In genomic region chrX:19556202-19556601, GRCh38 we compare ENCODE assay signal across 20 cellular contexts. TPM values are rescaled to one million over a fixed set of nuclear protein-coding genes. Genes with fewer than 3 reads are reported as not detected.
DNase-seq lines count a peak whose midpoint lies in the region; ATAC-seq and TF ChIP-seq lines count a peak whose summit lies in the region.
"Had no signal": no experiment of that assay in that cellular context is flagged by ENCODE, and none has a peak within 500 bp of the region (broad histone marks: within the 10 kb centered on the region; RNA-seq: fewer than 3 reads in every experiment).

No MANE protein-coding gene starts in this region.

- no peak overlapping the region for H3K27ac ChIP-seq in tibial nerve
- H3K27ac ChIP-seq: neutrophil, prostate gland, sigmoid colon had no signal

- no peak for DNase-seq in natural killer cell treated with Interleukin-12 subunit alpha and Interleukin-12 subunit beta and Interleukin-15 and Interleukin-18, amount 100 ng/mL, for 72 hours (ENCODE audit: low spot score)
- DNase-seq in natural killer cell: no peak
- no peak for DNase-seq in stimulated activated naive B cell treated with anti-CD40 and anti-IgM and Interleukin-4, amounts not matched to agents 10 μg/mL and 1 μg/mL and 100 μg/mL, for 72 hours
- DNase-seq in H7: no peak
- DNase-seq in tibial nerve (ENCODE audit: low spot score in 2 of 2): no peak
- DNase-seq: activated naive CD8-positive, alpha-beta T cell treated with anti-CD3 and anti-CD28 coated beads, Interleukin-2, amount 10 ng/mL, durations not matched to agents 7 days and 5 days; DMS 273 treated with DMSO at 0.1 percent for 48 hours; IMR-90; NCI-H1092 treated with DMSO at 0.1 percent for 48 hours; NCI-H187 treated with DMSO at 0.1 percent for 48 hours; NCI-H69; sigmoid colon; stimulated activated CD4-positive, alpha-beta T cell treated with anti-CD3 and anti-CD28 coated beads, Interleukin-15, amount 100 ng/mL, for 24 hours had no signal

- H3K4me3 Mint-ChIP-seq in natural killer cell treated with Interleukin-12 subunit alpha and Interleukin-12 subunit beta and Interleukin-15 and Interleukin-18, amount 100 ng/mL, for 72 hours: no peak overlapping the region
- H3K4me3 Mint-ChIP-seq in natural killer cell: no peak overlapping the region
- no peak overlapping the region for H3K4me3 Mint-ChIP-seq in activated naive CD8-positive, alpha-beta T cell
- H3K4me3 Mint-ChIP-seq in stimulated activated naive B cell treated with anti-CD40 and anti-IgM and Interleukin-4, amounts not matched to agents 10 μg/mL and 1 μg/mL and 100 μg/mL, for 72 hours: no peak overlapping the region
- H3K4me3 Mint-ChIP-seq: activated naive CD8-positive, alpha-beta T cell treated with anti-CD3 and anti-CD28 coated beads, Interleukin-2, amount 10 ng/mL, durations not matched to agents 7 days and 5 days; CD14-positive monocyte; type B pancreatic cell had no signal

- H3K4me1 ChIP-seq in tibial nerve: no peaks in the 10 kb centered on the region
- H3K4me1 ChIP-seq: prostate gland, sigmoid colon had no signal

- TF ChIP-seq POLR2A in tibial nerve (IDR thresholded peaks at IDR 0.05): no peak

- H3K4me3 ChIP-seq in H7 (ENCODE audit: insufficient read depth, low read depth, low read length): no peak overlapping the region
- H3K4me3 ChIP-seq in tibial nerve: no peak overlapping the region
- H3K4me3 ChIP-seq: prostate gland, sigmoid colon had no signal

- no peaks in the 10 kb centered on the region for H3K27me3 ChIP-seq in H7 (ENCODE audit: control insufficient read depth, insufficient read depth, low read length)
- H3K27me3 ChIP-seq in tibial nerve: no peaks in the 10 kb centered on the region
- H3K27me3 ChIP-seq: neutrophil, sigmoid colon had no signal

- H3K9me3 ChIP-seq in tibial nerve: no peaks in the 10 kb centered on the region
- H3K9me3 ChIP-seq: neutrophil, prostate gland, sigmoid colon had no signal

- intact Hi-C loops in natural killer cell (cut with micrococcal nuclease): no loop called here

- TF ChIP-seq CTCF in natural killer cell (IDR thresholded peaks at IDR 0.05) (no peak), tibial nerve (IDR thresholded peaks at IDR 0.05) (no peak)

- no peak for ATAC-seq in natural killer cell treated with Interleukin-12 subunit alpha and Interleukin-12 subunit beta and Interleukin-15 and Interleukin-18, amount 100 ng/mL, for 72 hours
- ATAC-seq in natural killer cell: no peak
- ATAC-seq in HG02623 (IDR thresholded peaks at IDR 0.05; ENCODE audit: unreplicated experiment): peak; percentile 63
- ATAC-seq in stimulated activated naive B cell treated with anti-CD40 and anti-IgM and Interleukin-4, amounts not matched to agents 10 μg/mL and 1 μg/mL and 100 μg/mL, for 72 hours (replicated peaks): peak; percentile 46 to 49
- ATAC-seq in HG03342 (IDR thresholded peaks at IDR 0.05; ENCODE audit: unreplicated experiment): no peak

- H3K36me3 Mint-ChIP-seq in natural killer cell treated with Interleukin-12 subunit alpha and Interleukin-12 subunit beta and Interleukin-15 and Interleukin-18, amount 100 ng/mL, for 72 hours: no peaks in the 10 kb centered on the region
- H3K36me3 Mint-ChIP-seq in natural killer cell: no peaks in the 10 kb centered on the region
- no peaks in the 10 kb centered on the region for H3K36me3 Mint-ChIP-seq in activated naive CD8-positive, alpha-beta T cell
- H3K36me3 Mint-ChIP-seq in stimulated activated naive B cell treated with anti-CD40 and anti-IgM and Interleukin-4, amounts not matched to agents 10 μg/mL and 1 μg/mL and 100 μg/mL, for 72 hours: peaks cover 13 to 19% of the 10 kb centered on the region in 2 donors
- H3K36me3 Mint-ChIP-seq: type B pancreatic cell had no signal

- peak overlapping the region; percentile 89 to 91 for H3K27ac Mint-ChIP-seq in natural killer cell treated with Interleukin-12 subunit alpha and Interleukin-12 subunit beta and Interleukin-15 and Interleukin-18, amount 100 ng/mL, for 72 hours
- H3K27ac Mint-ChIP-seq in natural killer cell: peak overlapping the region in 1 of 2 donors; percentile 65
- H3K27ac Mint-ChIP-seq in activated naive CD8-positive, alpha-beta T cell: peak overlapping the region; percentile 83
- H3K27ac Mint-ChIP-seq in stimulated activated naive B cell treated with anti-CD40 and anti-IgM and Interleukin-4, amounts not matched to agents 10 μg/mL and 1 μg/mL and 100 μg/mL, for 72 hours: peak overlapping the region; percentile 66
- H3K27ac Mint-ChIP-seq: activated naive CD8-positive, alpha-beta T cell treated with anti-CD3 and anti-CD28 coated beads, Interleukin-2, amount 10 ng/mL, durations not matched to agents 7 days and 5 days; type B pancreatic cell had no signal

- H3K36me3 ChIP-seq in H7 (replicated peaks; ENCODE audit: control insufficient read depth, insufficient read depth, low read length) (no peaks in the 10 kb centered on the region), tibial nerve (no peaks in the 10 kb centered on the region)
- H3K36me3 ChIP-seq: prostate gland, sigmoid colon had no signal

- H3K9me3 Mint-ChIP-seq in natural killer cell treated with Interleukin-12 subunit alpha and Interleukin-12 subunit beta and Interleukin-15 and Interleukin-18, amount 100 ng/mL, for 72 hours: no peaks in the 10 kb centered on the region
- no peaks in the 10 kb centered on the region for H3K9me3 Mint-ChIP-seq in natural killer cell
- no peaks in the 10 kb centered on the region for H3K9me3 Mint-ChIP-seq in activated naive CD8-positive, alpha-beta T cell (ENCODE audit: low read depth)
- H3K9me3 Mint-ChIP-seq in stimulated activated naive B cell treated with anti-CD40 and anti-IgM and Interleukin-4, amounts not matched to agents 10 μg/mL and 1 μg/mL and 100 μg/mL, for 72 hours: no peaks in the 10 kb centered on the region
- H3K9me3 Mint-ChIP-seq: activated naive CD8-positive, alpha-beta T cell treated with anti-CD3 and anti-CD28 coated beads, Interleukin-2, amount 10 ng/mL, durations not matched to agents 7 days and 5 days; CD14-positive monocyte; type B pancreatic cell had no signal

- no peak for TF ChIP-seq EP300 in tibial nerve (IDR thresholded peaks at IDR 0.05)

- peaks cover 0 to 5% of the 10 kb centered on the region in 2 donors for H3K27me3 Mint-ChIP-seq in natural killer cell treated with Interleukin-12 subunit alpha and Interleukin-12 subunit beta and Interleukin-15 and Interleukin-18, amount 100 ng/mL, for 72 hours
- H3K27me3 Mint-ChIP-seq in natural killer cell (ENCODE audit: low read depth in 2 of 2): peaks cover 0 to 5% of the 10 kb centered on the region in 2 donors
- H3K27me3 Mint-ChIP-seq in activated naive CD8-positive, alpha-beta T cell: no peaks in the 10 kb centered on the region
- H3K27me3 Mint-ChIP-seq in stimulated activated naive B cell treated with anti-CD40 and anti-IgM and Interleukin-4, amounts not matched to agents 10 μg/mL and 1 μg/mL and 100 μg/mL, for 72 hours: peaks cover 0 to 8% of the 10 kb centered on the region in 2 donors
- H3K27me3 Mint-ChIP-seq: activated naive CD8-positive, alpha-beta T cell treated with anti-CD3 and anti-CD28 coated beads, Interleukin-2, amount 10 ng/mL, durations not matched to agents 7 days and 5 days; type B pancreatic cell had no signal

- peaks cover 17 to 20% of the 10 kb centered on the region in 2 donors for H3K4me1 Mint-ChIP-seq in natural killer cell treated with Interleukin-12 subunit alpha and Interleukin-12 subunit beta and Interleukin-15 and Interleukin-18, amount 100 ng/mL, for 72 hours (ENCODE audit: low read depth in 2 of 2)
- peaks cover 5 to 10% of the 10 kb centered on the region in 2 donors for H3K4me1 Mint-ChIP-seq in natural killer cell
- peaks cover 15% of the 10 kb centered on the region for H3K4me1 Mint-ChIP-seq in activated naive CD8-positive, alpha-beta T cell (ENCODE audit: low read depth)
- peaks cover 19 to 23% of the 10 kb centered on the region in 2 donors for H3K4me1 Mint-ChIP-seq in stimulated activated naive B cell treated with anti-CD40 and anti-IgM and Interleukin-4, amounts not matched to agents 10 μg/mL and 1 μg/mL and 100 μg/mL, for 72 hours
- H3K4me1 Mint-ChIP-seq: CD14-positive monocyte had no signal

- WGBS in tibial nerve, 2 donors: 82 to 92% methylated on average over 4 of the region's 4 CpGs

RNA-seq across cellular contexts. Expression of gene MAP3K15, which starts 40.9 kb away (rescaled TPM):
- under 1 TPM in 1 of 2 donors, not detected in 1; 0.17 TPM for total RNA-seq in natural killer cell treated with Interleukin-12 subunit alpha and Interleukin-12 subunit beta and Interleukin-15 and Interleukin-18, amount 100 ng/mL, for 72 hours
- total RNA-seq in natural killer cell: under 1 TPM in 1 of 3 donors, not detected in 2; 0.18 TPM
- 2.3 and 3.0 TPM in 2 replicates for total RNA-seq in H7 (2014; rRNA removed; shearing (Covaris generic))
- total RNA-seq in tibial nerve: not detected

Comparison
In these comparisons a context has a peak if more than half of its experiments do, and no peak if none do; other contexts are left out.
1. ATAC-seq: peak in HG02623 (single experiment) and stimulated activated naive B cell treated with anti-CD40 and anti-IgM and Interleukin-4, amounts not matched to agents 10 μg/mL and 1 μg/mL and 100 μg/mL, for 72 hours (2 of 2); none in natural killer cell treated with Interleukin-12 subunit alpha and Interleukin-12 subunit beta and Interleukin-15 and Interleukin-18, amount 100 ng/mL, for 72 hours (0 of 2), natural killer cell (0 of 3) and HG03342 (single experiment).